Comparison of ENCODE assay signal across 18 cellular contexts in the genomic region with DNA sequence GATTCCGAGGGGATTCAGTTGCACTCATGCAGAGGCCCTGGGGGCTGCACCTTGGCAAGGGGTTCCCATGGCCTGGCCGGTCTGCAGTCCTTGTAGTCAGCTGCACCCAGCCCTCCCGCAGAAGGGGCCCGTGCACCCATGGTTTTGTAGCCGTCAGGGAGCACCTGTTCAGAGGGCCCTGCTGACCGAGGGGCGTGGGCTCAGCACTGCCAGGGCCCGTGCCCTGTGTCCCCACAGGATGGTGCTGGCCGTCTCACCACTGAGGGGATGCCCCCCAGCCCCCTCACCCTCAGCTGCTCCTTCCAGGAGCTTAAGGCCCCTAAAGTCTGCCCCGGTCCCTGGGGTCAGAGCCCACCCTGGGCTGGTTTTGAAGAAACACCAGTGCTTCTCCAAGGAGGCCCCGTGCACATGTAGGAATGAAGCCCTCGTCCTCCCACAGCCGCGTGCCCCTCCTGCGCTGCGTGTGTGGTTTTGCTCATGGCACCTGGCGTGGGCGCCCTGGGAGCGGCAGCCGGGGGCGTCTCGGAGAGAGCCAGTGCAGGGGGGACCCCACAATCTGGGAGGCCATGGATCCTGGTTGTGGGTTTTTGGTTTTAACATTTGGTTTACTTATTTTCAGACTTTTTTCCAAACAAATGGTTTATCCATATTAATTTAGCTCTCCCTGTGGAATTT. TPM values are rescaled to one million over a fixed set of nuclear protein-coding genes. Genes with fewer than 3 reads are reported as not detected.
DNase-seq lines count a peak whose midpoint lies in the region; ATAC-seq and TF ChIP-seq lines count a peak whose summit lies in the region.
"Had no signal": no experiment of that assay in that cellular context is flagged by ENCODE, and none has a peak within 500 bp of the region (broad histone marks: within the 10 kb centered on the region; RNA-seq: fewer than 3 reads in every experiment).

No MANE protein-coding gene starts in this region.

- peaks cover 86% of the 10 kb centered on the region for H3K4me1 ChIP-seq in BLaER1
- H3K4me1 ChIP-seq in neuronal stem cell (ENCODE audit: control insufficient read depth in 2 of 2, insufficient read depth in 1 of 2, low read depth in 1 of 2, low read length in 2 of 2), result peaks cover 0 to 16% of the 10 kb centered on the region in 2 donors

- H3K79me1 ChIP-seq in neuronal stem cell (ENCODE audit: low read depth, low read length), result peaks cover 5% of the 10 kb centered on the region

- H3K14ac ChIP-seq in neuronal stem cell (ENCODE audit: low read length), result peak overlapping the region; percentile 8

- no peaks in the 10 kb centered on the region for H3K27me3 Mint-ChIP-seq in activated T-cell treated with anti-CD3 and anti-CD28 coated beads, Interleukin-2, amount 50 U/mL, for 4 hours (ENCODE audit: low read depth)
- H3K27me3 Mint-ChIP-seq: B cell; CD4-positive, alpha-beta memory T cell had no signal

- H4K91ac ChIP-seq in neuronal stem cell (ENCODE audit: low read depth, low read length, poor library complexity), result no peak overlapping the region

- H3K18ac ChIP-seq in neuronal stem cell (ENCODE audit: low read length), result peak overlapping the region; percentile 71

- peak overlapping the region; percentile 37 for H2AK5ac ChIP-seq in neuronal stem cell (ENCODE audit: low read depth, low read length)

- peaks cover 3% of the 10 kb centered on the region for H3K4me1 Mint-ChIP-seq in activated T-cell treated with anti-CD3 and anti-CD28 coated beads, Interleukin-2, amount 50 U/mL, for 4 hours (ENCODE audit: low read depth)

- H2AFZ ChIP-seq in neuronal stem cell (ENCODE audit: low read length), result no peak overlapping the region
- H2AFZ ChIP-seq: GM23248 had no signal

- H3K4me3 ChIP-seq in BLaER1, result no peak overlapping the region
- no peak overlapping the region for H3K4me3 ChIP-seq in dorsolateral prefrontal cortex
- no peak overlapping the region for H3K4me3 ChIP-seq in neuronal stem cell (ENCODE audit: low read length in 2 of 2)
- H3K4me3 ChIP-seq: BLaER1 treated with 17β-estradiol and CSF1 and Interleukin-3, amounts not matched to agents 10 nM and 100 nM; GM23248 had no signal

- no peak overlapping the region for H3K9ac ChIP-seq in BLaER1
- H3K9ac ChIP-seq in neuronal stem cell (ENCODE audit: low read depth, low read length, poor library complexity), result no peak overlapping the region
- H3K9ac ChIP-seq: BLaER1 treated with 17β-estradiol and CSF1 and Interleukin-3, amounts not matched to agents 10 nM and 100 nM; GM23248 had no signal

- H3K36me3 Mint-ChIP-seq in activated T-cell treated with anti-CD3 and anti-CD28 coated beads, Interleukin-2, amount 50 U/mL, for 4 hours (ENCODE audit: insufficient read depth), result no peaks in the 10 kb centered on the region
- H3K36me3 Mint-ChIP-seq: CD14-positive monocyte had no signal

- H2BK15ac ChIP-seq in neuronal stem cell (ENCODE audit: low read length), result no peak overlapping the region

- WGBS in neuronal stem cell (ENCODE audit: extremely low coverage in 2 of 2, insufficient read length in 2 of 2, insufficient replicate concordance in 1 of 2), 2 donors, result no CpG with 5 or more reads among the region's 22 CpGs

- H3K9me3 ChIP-seq in BLaER1, result no peaks in the 10 kb centered on the region
- H3K9me3 ChIP-seq in neuronal stem cell (replicated peaks in 1 of 2; ENCODE audit: control insufficient read depth in 2 of 2, insufficient read depth in 1 of 2, low read depth in 1 of 2, low read length in 2 of 2), result no peaks in the 10 kb centered on the region
- H3K9me3 ChIP-seq: BLaER1 treated with 17β-estradiol and CSF1 and Interleukin-3, amounts not matched to agents 10 nM and 100 nM had no signal

- TF ChIP-seq CTCF in dorsolateral prefrontal cortex (IDR thresholded peaks at IDR 0.05 in 54 of 56, conservative IDR thresholded peaks at IDR 0.05 in 2 of 56; ENCODE audit: low read depth in 1 of 56, partially characterized antibody in 56 of 56), result no peak

- H2BK5ac ChIP-seq in neuronal stem cell (ENCODE audit: low read length), result no peak overlapping the region

- H3K27me3 ChIP-seq in BLaER1 (no peaks in the 10 kb centered on the region), dorsolateral prefrontal cortex (no peaks in the 10 kb centered on the region), neuronal stem cell (ENCODE audit: control insufficient read depth in 3 of 3, insufficient read depth in 3 of 3, low read depth in 1 of 3, low read length in 3 of 3) (peaks cover 0 to 54% (median 0%) of the 10 kb centered on the region in 3 experiments)
- H3K27me3 ChIP-seq: BLaER1 treated with 17β-estradiol and CSF1 and Interleukin-3, amounts not matched to agents 10 nM and 100 nM had no signal

- no peak for ATAC-seq in GM21529 (IDR thresholded peaks at IDR 0.05; ENCODE audit: unreplicated experiment)
- ATAC-seq in activated T-cell treated with anti-CD3 and anti-CD28 coated beads, Interleukin-2, amount 50 U/mL, for 4 hours, result no peak

- no peak overlapping the region for H3K4ac ChIP-seq in neuronal stem cell (ENCODE audit: low read length)

- H3K4me2 ChIP-seq in BLaER1 (peak overlapping the region; percentile 3; the same call in 1 of the 2 replicates), neuronal stem cell (ENCODE audit: insufficient read depth, low read length, poor library complexity, severe bottlenecking) (no peak overlapping the region)

- peak overlapping the region; percentile 85 for H3K23ac ChIP-seq in neuronal stem cell (ENCODE audit: low read depth, low read length, poor library complexity)

- H3K36me3 ChIP-seq in BLaER1 (peaks cover 41% of the 10 kb centered on the region), neuronal stem cell (replicated peaks in 1 of 2; ENCODE audit: control insufficient read depth in 2 of 2, insufficient read depth in 2 of 2, low read length in 2 of 2) (peaks cover 0 to 2% of the 10 kb centered on the region in 2 donors)

- H4K8ac ChIP-seq in neuronal stem cell (ENCODE audit: low read depth, low read length), result no peak overlapping the region

- H2BK12ac ChIP-seq in neuronal stem cell (ENCODE audit: low read length), result no peak overlapping the region

- no peak overlapping the region for H2BK120ac ChIP-seq in neuronal stem cell (ENCODE audit: low read depth, low read length)

- no peaks in the 10 kb centered on the region for H3K9me3 Mint-ChIP-seq in activated T-cell treated with anti-CD3 and anti-CD28 coated beads, Interleukin-2, amount 50 U/mL, for 4 hours

- DNase-seq in dorsolateral prefrontal cortex (no peak), neuronal stem cell (ENCODE audit: low spot score) (no peak)
- DNase-seq in activated T-cell treated with anti-CD3 and anti-CD28 coated beads, Interleukin-2, amount 50 U/mL, for 4 hours, result no peak
- DNase-seq in stimulated activated CD4-positive, alpha-beta T cell treated with anti-CD3 and anti-CD28 coated beads, Interleukin-2, amount 100 ng/mL, for 24 hours, result no peak
- DNase-seq: Calu3; CD4-positive, alpha-beta memory T cell; COR-L47; DND-41; GM23248; H7; HCEC 1CT had no signal

- H3K4me3 Mint-ChIP-seq in activated T-cell treated with anti-CD3 and anti-CD28 coated beads, Interleukin-2, amount 50 U/mL, for 4 hours, result no peak overlapping the region
- H3K4me3 Mint-ChIP-seq: B cell; CD14-positive monocyte; CD4-positive, alpha-beta memory T cell had no signal

- 0 out of 2 replicates have a peak overlapping the region, but pooled peaks have one; percentile 26 for H3K27ac ChIP-seq in BLaER1
- peak overlapping the region in 45 of 59 donors; percentile 6 to 99 (median 94) for H3K27ac ChIP-seq in dorsolateral prefrontal cortex
- H3K27ac ChIP-seq in neuronal stem cell (replicated peaks; ENCODE audit: low read length), result no peak overlapping the region
- H3K27ac ChIP-seq in temporal lobe (ENCODE audit: low read depth, low read length), result peak overlapping the region; percentile 20
- H3K27ac ChIP-seq: 22Rv1; BLaER1 treated with 17β-estradiol and CSF1 and Interleukin-3, amounts not matched to agents 10 nM and 100 nM; GM23248 had no signal

- peaks cover 100% of the 10 kb centered on the region for H4K20me1 ChIP-seq in BLaER1

- intact Hi-C loops in dorsolateral prefrontal cortex (cut with DNase I), result no loop called here

RNA-seq across cellular contexts. Expression of a gene that starts 40.1 kb away (rescaled TPM):
- total RNA-seq in dorsolateral prefrontal cortex (100 to 1,000 TPM; 113 to 225 (median 176) TPM), temporal lobe (53.1 TPM)
- polyA plus RNA-seq in neuronal stem cell (2013, experiment 1 of 2), result 29.7 TPM
- 28.1 TPM for polyA plus RNA-seq in neuronal stem cell (2013, experiment 2 of 2)
- 10 to 100 TPM; 15.0 to 15.6 (median 15.0) TPM for total RNA-seq in activated T-cell treated with anti-CD3 and anti-CD28 coated beads, Interleukin-2, amount 50 U/mL, for 4 hours
